Comparison of ENCODE assay signal across 1 cellular context in the genomic region with DNA sequence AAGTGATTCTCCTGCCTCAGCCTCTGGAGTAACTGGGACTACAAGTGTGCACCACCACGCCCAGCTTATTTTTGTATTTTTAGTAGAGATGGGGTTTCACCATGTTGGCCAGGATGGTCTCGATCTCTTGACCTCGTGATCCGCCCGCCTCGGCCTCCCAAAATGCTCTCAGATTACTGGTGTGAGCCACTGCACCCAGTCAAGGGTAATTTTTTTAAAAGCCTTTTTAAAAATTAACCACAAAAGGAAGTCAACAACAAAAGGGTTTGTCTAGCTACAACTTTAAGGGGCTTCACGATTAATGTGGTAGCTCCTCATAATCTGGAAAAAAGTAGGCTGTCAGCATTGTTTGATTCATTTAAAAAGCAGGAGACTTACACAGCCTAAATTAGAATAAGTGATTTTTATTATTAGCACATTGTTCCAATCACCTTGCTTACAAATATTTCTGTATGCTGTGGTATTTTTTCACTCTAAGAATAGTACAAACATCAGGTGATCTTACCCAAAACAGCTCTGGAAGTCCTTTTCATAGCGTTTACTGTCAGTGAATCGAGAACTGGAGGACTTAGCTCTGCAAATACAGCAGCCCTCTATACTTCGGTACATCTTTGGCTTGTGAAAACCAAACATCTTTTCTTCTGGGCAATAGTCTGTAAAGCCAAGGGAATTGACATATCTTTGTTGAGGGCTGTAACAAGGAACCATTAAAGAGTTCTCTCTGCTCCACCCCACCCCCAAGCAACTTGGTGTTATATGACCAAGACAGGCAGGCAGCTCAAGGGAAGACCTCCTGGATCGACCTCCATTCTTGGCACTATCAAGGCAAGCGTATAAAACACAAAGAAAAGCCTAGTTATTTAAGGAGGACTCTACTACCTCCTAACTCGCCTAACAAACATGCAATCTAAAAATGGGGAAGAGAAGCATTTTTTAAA.
TF ChIP-seq lines count a peak whose summit lies in the region.

No MANE protein-coding gene starts in this region.

TF ChIP-seq in GM12878, 131 proteins besides CTCF, POLR2A, EP300 and RAD21 (continued from another document and continues in another):
- TF ChIP-seq, protein P1, sequence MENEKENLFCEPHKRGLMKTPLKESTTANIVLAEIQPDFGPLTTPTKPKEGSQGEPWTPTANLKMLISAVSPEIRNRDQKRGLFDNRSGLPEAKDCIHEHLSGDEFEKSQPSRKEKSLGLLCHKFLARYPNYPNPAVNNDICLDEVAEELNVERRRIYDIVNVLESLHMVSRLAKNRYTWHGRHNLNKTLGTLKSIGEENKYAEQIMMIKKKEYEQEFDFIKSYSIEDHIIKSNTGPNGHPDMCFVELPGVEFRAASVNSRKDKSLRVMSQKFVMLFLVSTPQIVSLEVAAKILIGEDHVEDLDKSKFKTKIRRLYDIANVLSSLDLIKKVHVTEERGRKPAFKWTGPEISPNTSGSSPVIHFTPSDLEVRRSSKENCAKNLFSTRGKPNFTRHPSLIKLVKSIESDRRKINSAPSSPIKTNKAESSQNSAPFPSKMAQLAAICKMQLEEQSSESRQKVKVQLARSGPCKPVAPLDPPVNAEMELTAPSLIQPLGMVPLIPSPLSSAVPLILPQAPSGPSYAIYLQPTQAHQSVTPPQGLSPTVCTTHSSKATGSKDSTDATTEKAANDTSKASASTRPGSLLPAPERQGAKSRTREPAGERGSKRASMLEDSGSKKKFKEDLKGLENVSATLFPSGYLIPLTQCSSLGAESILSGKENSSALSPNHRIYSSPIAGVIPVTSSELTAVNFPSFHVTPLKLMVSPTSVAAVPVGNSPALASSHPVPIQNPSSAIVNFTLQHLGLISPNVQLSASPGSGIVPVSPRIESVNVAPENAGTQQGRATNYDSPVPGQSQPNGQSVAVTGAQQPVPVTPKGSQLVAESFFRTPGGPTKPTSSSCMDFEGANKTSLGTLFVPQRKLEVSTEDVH (IDR thresholded peaks at IDR 0.05; ENCODE audit: low read depth, partially characterized antibody): no peak
- TF ChIP-seq YBX1 (IDR thresholded peaks at IDR 0.05) (no peak), ZNF622 (IDR thresholded peaks at IDR 0.05) (no peak), HCFC1 (IDR thresholded peaks at IDR 0.05; ENCODE audit: low read length) (no peak), KAT2A (conservative IDR thresholded peaks at IDR 0.05; ENCODE audit: control insufficient read depth, low read depth, low read length) (no peak), LARP7 (IDR thresholded peaks at IDR 0.05) (no peak), RELA (IDR thresholded peaks at IDR 0.05; ENCODE audit: borderline replicate concordance, partially characterized antibody) (no peak), ZBED1 (IDR thresholded peaks at IDR 0.05; ENCODE audit: borderline replicate concordance) (no peak), BACH1 (IDR thresholded peaks at IDR 0.05; ENCODE audit: borderline replicate concordance) (no peak), SMAD5 (IDR thresholded peaks at IDR 0.05; ENCODE audit: low read depth) (no peak), GABPA (IDR thresholded peaks at IDR 0.05; ENCODE audit: low read depth) (no peak), STAT3 (IDR thresholded peaks at IDR 0.05; ENCODE audit: low read depth, low read length) (no peak), IKZF2 (IDR thresholded peaks at IDR 0.05) (0 out of 4 replicates have a peak, but pooled peaks of 1 of the 2 experiments have one; percentile 26), SREBF2 (IDR thresholded peaks at IDR 0.05; ENCODE audit: low read length) (no peak), FOXK2 (IDR thresholded peaks at IDR 0.05) (no peak), TBL1XR1 (IDR thresholded peaks at IDR 0.05; ENCODE audit: low read depth, low read length) (peak; percentile 43; the same call in 1 of the 2 replicates), ZNF384 (IDR thresholded peaks at IDR 0.05; ENCODE audit: borderline replicate concordance, low read depth, low read length) (peak; percentile 31; the same call in 1 of the 2 replicates), NBN (IDR thresholded peaks at IDR 0.05) (no peak), MTA3 (IDR thresholded peaks at IDR 0.05; ENCODE audit: borderline replicate concordance, low read length) (no peak)
- TF ChIP-seq, protein P2, sequence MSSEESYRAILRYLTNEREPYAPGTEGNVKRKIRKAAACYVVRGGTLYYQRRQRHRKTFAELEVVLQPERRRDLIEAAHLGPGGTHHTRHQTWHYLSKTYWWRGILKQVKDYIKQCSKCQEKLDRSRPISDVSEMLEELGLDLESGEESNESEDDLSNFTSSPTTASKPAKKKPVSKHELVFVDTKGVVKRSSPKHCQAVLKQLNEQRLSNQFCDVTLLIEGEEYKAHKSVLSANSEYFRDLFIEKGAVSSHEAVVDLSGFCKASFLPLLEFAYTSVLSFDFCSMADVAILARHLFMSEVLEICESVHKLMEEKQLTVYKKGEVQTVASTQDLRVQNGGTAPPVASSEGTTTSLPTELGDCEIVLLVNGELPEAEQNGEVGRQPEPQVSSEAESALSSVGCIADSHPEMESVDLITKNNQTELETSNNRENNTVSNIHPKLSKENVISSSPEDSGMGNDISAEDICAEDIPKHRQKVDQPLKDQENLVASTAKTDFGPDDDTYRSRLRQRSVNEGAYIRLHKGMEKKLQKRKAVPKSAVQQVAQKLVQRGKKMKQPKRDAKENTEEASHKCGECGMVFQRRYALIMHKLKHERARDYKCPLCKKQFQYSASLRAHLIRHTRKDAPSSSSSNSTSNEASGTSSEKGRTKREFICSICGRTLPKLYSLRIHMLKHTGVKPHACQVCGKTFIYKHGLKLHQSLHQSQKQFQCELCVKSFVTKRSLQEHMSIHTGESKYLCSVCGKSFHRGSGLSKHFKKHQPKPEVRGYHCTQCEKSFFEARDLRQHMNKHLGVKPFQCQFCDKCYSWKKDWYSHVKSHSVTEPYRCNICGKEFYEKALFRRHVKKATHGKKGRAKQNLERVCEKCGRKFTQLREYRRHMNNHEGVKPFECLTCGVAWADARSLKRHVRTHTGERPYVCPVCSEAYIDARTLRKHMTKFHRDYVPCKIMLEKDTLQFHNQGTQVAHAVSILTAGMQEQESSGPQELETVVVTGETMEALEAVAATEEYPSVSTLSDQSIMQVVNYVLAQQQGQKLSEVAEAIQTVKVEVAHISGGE (CRISPR knock-in tag; IDR thresholded peaks at IDR 0.05): no peak
- TF ChIP-seq, protein P3, sequence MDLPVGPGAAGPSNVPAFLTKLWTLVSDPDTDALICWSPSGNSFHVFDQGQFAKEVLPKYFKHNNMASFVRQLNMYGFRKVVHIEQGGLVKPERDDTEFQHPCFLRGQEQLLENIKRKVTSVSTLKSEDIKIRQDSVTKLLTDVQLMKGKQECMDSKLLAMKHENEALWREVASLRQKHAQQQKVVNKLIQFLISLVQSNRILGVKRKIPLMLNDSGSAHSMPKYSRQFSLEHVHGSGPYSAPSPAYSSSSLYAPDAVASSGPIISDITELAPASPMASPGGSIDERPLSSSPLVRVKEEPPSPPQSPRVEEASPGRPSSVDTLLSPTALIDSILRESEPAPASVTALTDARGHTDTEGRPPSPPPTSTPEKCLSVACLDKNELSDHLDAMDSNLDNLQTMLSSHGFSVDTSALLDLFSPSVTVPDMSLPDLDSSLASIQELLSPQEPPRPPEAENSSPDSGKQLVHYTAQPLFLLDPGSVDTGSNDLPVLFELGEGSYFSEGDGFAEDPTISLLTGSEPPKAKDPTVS (IDR thresholded peaks at IDR 0.05; ENCODE audit: low read depth, low read length): no peak
- TF ChIP-seq, protein P4, sequence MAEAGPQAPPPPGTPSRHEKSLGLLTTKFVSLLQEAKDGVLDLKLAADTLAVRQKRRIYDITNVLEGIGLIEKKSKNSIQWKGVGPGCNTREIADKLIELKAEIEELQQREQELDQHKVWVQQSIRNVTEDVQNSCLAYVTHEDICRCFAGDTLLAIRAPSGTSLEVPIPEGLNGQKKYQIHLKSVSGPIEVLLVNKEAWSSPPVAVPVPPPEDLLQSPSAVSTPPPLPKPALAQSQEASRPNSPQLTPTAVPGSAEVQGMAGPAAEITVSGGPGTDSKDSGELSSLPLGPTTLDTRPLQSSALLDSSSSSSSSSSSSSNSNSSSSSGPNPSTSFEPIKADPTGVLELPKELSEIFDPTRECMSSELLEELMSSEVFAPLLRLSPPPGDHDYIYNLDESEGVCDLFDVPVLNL (IDR thresholded peaks at IDR 0.05; ENCODE audit: low read depth, low read length): no peak
- TF ChIP-seq, protein P5, sequence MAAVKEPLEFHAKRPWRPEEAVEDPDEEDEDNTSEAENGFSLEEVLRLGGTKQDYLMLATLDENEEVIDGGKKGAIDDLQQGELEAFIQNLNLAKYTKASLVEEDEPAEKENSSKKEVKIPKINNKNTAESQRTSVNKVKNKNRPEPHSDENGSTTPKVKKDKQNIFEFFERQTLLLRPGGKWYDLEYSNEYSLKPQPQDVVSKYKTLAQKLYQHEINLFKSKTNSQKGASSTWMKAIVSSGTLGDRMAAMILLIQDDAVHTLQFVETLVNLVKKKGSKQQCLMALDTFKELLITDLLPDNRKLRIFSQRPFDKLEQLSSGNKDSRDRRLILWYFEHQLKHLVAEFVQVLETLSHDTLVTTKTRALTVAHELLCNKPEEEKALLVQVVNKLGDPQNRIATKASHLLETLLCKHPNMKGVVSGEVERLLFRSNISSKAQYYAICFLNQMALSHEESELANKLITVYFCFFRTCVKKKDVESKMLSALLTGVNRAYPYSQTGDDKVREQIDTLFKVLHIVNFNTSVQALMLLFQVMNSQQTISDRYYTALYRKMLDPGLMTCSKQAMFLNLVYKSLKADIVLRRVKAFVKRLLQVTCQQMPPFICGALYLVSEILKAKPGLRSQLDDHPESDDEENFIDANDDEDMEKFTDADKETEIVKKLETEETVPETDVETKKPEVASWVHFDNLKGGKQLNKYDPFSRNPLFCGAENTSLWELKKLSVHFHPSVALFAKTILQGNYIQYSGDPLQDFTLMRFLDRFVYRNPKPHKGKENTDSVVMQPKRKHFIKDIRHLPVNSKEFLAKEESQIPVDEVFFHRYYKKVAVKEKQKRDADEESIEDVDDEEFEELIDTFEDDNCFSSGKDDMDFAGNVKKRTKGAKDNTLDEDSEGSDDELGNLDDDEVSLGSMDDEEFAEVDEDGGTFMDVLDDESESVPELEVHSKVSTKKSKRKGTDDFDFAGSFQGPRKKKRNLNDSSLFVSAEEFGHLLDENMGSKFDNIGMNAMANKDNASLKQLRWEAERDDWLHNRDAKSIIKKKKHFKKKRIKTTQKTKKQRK (IDR thresholded peaks at IDR 0.05; ENCODE audit: low read depth, low read length): no peak
- TF ChIP-seq, protein P6, sequence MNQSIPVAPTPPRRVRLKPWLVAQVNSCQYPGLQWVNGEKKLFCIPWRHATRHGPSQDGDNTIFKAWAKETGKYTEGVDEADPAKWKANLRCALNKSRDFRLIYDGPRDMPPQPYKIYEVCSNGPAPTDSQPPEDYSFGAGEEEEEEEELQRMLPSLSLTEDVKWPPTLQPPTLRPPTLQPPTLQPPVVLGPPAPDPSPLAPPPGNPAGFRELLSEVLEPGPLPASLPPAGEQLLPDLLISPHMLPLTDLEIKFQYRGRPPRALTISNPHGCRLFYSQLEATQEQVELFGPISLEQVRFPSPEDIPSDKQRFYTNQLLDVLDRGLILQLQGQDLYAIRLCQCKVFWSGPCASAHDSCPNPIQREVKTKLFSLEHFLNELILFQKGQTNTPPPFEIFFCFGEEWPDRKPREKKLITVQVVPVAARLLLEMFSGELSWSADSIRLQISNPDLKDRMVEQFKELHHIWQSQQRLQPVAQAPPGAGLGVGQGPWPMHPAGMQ (IDR thresholded peaks at IDR 0.05; ENCODE audit: borderline replicate concordance): no peak
- TF ChIP-seq, protein P7, sequence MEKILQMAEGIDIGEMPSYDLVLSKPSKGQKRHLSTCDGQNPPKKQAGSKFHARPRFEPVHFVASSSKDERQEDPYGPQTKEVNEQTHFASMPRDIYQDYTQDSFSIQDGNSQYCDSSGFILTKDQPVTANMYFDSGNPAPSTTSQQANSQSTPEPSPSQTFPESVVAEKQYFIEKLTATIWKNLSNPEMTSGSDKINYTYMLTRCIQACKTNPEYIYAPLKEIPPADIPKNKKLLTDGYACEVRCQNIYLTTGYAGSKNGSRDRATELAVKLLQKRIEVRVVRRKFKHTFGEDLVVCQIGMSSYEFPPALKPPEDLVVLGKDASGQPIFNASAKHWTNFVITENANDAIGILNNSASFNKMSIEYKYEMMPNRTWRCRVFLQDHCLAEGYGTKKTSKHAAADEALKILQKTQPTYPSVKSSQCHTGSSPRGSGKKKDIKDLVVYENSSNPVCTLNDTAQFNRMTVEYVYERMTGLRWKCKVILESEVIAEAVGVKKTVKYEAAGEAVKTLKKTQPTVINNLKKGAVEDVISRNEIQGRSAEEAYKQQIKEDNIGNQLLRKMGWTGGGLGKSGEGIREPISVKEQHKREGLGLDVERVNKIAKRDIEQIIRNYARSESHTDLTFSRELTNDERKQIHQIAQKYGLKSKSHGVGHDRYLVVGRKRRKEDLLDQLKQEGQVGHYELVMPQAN (conservative IDR thresholded peaks at IDR 0.05): no peak
- TF ChIP-seq, protein P8, sequence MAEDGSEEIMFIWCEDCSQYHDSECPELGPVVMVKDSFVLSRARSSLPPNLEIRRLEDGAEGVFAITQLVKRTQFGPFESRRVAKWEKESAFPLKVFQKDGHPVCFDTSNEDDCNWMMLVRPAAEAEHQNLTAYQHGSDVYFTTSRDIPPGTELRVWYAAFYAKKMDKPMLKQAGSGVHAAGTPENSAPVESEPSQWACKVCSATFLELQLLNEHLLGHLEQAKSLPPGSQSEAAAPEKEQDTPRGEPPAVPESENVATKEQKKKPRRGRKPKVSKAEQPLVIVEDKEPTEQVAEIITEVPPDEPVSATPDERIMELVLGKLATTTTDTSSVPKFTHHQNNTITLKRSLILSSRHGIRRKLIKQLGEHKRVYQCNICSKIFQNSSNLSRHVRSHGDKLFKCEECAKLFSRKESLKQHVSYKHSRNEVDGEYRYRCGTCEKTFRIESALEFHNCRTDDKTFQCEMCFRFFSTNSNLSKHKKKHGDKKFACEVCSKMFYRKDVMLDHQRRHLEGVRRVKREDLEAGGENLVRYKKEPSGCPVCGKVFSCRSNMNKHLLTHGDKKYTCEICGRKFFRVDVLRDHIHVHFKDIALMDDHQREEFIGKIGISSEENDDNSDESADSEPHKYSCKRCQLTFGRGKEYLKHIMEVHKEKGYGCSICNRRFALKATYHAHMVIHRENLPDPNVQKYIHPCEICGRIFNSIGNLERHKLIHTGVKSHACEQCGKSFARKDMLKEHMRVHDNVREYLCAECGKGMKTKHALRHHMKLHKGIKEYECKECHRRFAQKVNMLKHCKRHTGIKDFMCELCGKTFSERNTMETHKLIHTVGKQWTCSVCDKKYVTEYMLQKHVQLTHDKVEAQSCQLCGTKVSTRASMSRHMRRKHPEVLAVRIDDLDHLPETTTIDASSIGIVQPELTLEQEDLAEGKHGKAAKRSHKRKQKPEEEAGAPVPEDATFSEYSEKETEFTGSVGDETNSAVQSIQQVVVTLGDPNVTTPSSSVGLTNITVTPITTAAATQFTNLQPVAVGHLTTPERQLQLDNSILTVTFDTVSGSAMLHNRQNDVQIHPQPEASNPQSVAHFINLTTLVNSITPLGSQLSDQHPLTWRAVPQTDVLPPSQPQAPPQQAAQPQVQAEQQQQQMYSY (CRISPR knock-in tag; IDR thresholded peaks at IDR 0.05): no peak
